Comparison of ENCODE assay signal across 1 cellular context in genomic region chr1:202348509-202349262, GRCh38.
A peak's percentile ranks its signal among the peaks of the same experiment; 100 is the strongest.
TF ChIP-seq lines count a peak whose summit lies in the region.

TSS of gene PPP1R12B (plus strand) at chr1:202348699. CDS start at chr1:202348852, 153 bp downstream.

TF ChIP-seq in GM12878, 131 proteins besides CTCF, POLR2A, EP300 and RAD21 (continued from another document and continues in another):
- no peak for TF ChIP-seq STAT3 (IDR thresholded peaks at IDR 0.05; ENCODE audit: low read depth, low read length)
- no peak; a peak in 1 of 4 replicates for TF ChIP-seq IKZF2 (IDR thresholded peaks at IDR 0.05)
- no peak; the same call in 1 of the 2 replicates for TF ChIP-seq ZNF207 (IDR thresholded peaks at IDR 0.05; ENCODE audit: borderline replicate concordance)
- TF ChIP-seq ASH2L (IDR thresholded peaks at IDR 0.05; ENCODE audit: borderline replicate concordance, low read depth) = no peak
- peak in 1 of 2 experiments; percentile 57; a peak in 1 of 3 replicates for TF ChIP-seq EGR1 (IDR thresholded peaks at IDR 0.05; ENCODE audit: borderline replicate concordance in 1 of 2, low read depth in 2 of 2, low read length in 2 of 2)
- TF ChIP-seq ZSCAN29 (IDR thresholded peaks at IDR 0.05) = no peak
- no peak for TF ChIP-seq SMAD5 (IDR thresholded peaks at IDR 0.05; ENCODE audit: low read depth)
- TF ChIP-seq SRF (IDR thresholded peaks at IDR 0.05; ENCODE audit: low read depth in 2 of 2, low read length in 2 of 2) = peak in 1 of 2 experiments; percentile 71; a peak in 1 of 4 replicates
- no peak for TF ChIP-seq IRF3 (IDR thresholded peaks at IDR 0.05)
- TF ChIP-seq TARDBP (IDR thresholded peaks at IDR 0.05; ENCODE audit: borderline replicate concordance) = peak; percentile 92
- no peak for TF ChIP-seq CBX5 (IDR thresholded peaks at IDR 0.05; ENCODE audit: low read depth)
- no peak; the same call in 1 of the 2 replicates for TF ChIP-seq PKNOX1 (IDR thresholded peaks at IDR 0.05)
- no peak for TF ChIP-seq STAT1 (conservative IDR thresholded peaks at IDR 0.05)
- no peak for TF ChIP-seq ELK1 (IDR thresholded peaks at IDR 0.05; ENCODE audit: low read depth, low read length)
- TF ChIP-seq MTA2 (IDR thresholded peaks at IDR 0.05; ENCODE audit: low read depth) = peak; percentile 83; the same call in 1 of the 2 replicates
- no peak for TF ChIP-seq E2F8 (IDR thresholded peaks at IDR 0.05; ENCODE audit: low read depth, partially characterized antibody)
- TF ChIP-seq IKZF1 (conservative IDR thresholded peaks at IDR 0.05) = peak; percentile 100
- TF ChIP-seq EZH2 (IDR thresholded peaks at IDR 0.05; ENCODE audit: borderline replicate concordance, control insufficient read depth, low read depth, low read length) = no peak
- TF ChIP-seq CUX1 (IDR thresholded peaks at IDR 0.05; ENCODE audit: insufficient replicate concordance, low read depth, low read length) = no peak
- no peak for TF ChIP-seq KDM1A (IDR thresholded peaks at IDR 0.05; ENCODE audit: borderline replicate concordance)
- no peak for TF ChIP-seq ZNF622 (IDR thresholded peaks at IDR 0.05)
- TF ChIP-seq NKRF (conservative IDR thresholded peaks at IDR 0.05) = peak; percentile 88
- TF ChIP-seq HDGF (IDR thresholded peaks at IDR 0.05) = no peak
- TF ChIP-seq NR2C1 (IDR thresholded peaks at IDR 0.05) = peak; percentile 98
- TF ChIP-seq GABPA (IDR thresholded peaks at IDR 0.05; ENCODE audit: low read depth) = no peak; the same call in 1 of the 2 replicates
- TF ChIP-seq MYC (IDR thresholded peaks at IDR 0.05; ENCODE audit: insufficient read depth, insufficient read length, insufficient replicate concordance, low read length, severe bottlenecking) = no peak
- no peak for TF ChIP-seq ZNF274 (IDR thresholded peaks at IDR 0.05; ENCODE audit: insufficient read depth, insufficient read length)
- TF ChIP-seq MYB (IDR thresholded peaks at IDR 0.05; ENCODE audit: borderline replicate concordance, low read depth, low read length) = no peak
- TF ChIP-seq ZNF24 (IDR thresholded peaks at IDR 0.05) = no peak
- no peak for TF ChIP-seq SUZ12 (IDR thresholded peaks at IDR 0.05; ENCODE audit: unreplicated experiment)
- TF ChIP-seq NFXL1 (IDR thresholded peaks at IDR 0.05; ENCODE audit: borderline replicate concordance) = no peak
- TF ChIP-seq KAT2A (conservative IDR thresholded peaks at IDR 0.05; ENCODE audit: control insufficient read depth, low read depth, low read length) = no peak
- TF ChIP-seq ZZZ3 (IDR thresholded peaks at IDR 0.05; ENCODE audit: control insufficient read depth, insufficient read length, low read depth) = no peak
- peak; percentile 98 for TF ChIP-seq HCFC1 (IDR thresholded peaks at IDR 0.05; ENCODE audit: low read length)
- TF ChIP-seq HDAC2 (IDR thresholded peaks at IDR 0.05) = no peak
- peak; percentile 85 to 88 for TF ChIP-seq BHLHE40 (IDR thresholded peaks at IDR 0.05; ENCODE audit: borderline replicate concordance in 1 of 2, low read depth in 2 of 2, low read length in 1 of 2)
- no peak for TF ChIP-seq BCL11A (IDR thresholded peaks at IDR 0.05; ENCODE audit: low read depth, low read length)
- no peak for TF ChIP-seq MTA3 (IDR thresholded peaks at IDR 0.05; ENCODE audit: borderline replicate concordance, low read length)
- TF ChIP-seq HSF1 (IDR thresholded peaks at IDR 0.05; ENCODE audit: low read depth, low read length) = no peak
- no peak for TF ChIP-seq RCOR1 (conservative IDR thresholded peaks at IDR 0.05; ENCODE audit: low read depth, low read length)
- peak; percentile 90 for TF ChIP-seq RAD51 (IDR thresholded peaks at IDR 0.05)
- no peak for TF ChIP-seq JUNB (IDR thresholded peaks at IDR 0.05)
- TF ChIP-seq PRDM15 (CRISPR knock-in tag; IDR thresholded peaks at IDR 0.05) = no peak
- TF ChIP-seq TBL1XR1 (IDR thresholded peaks at IDR 0.05; ENCODE audit: low read depth, low read length) = no peak
- no peak for TF ChIP-seq PBX3 (IDR thresholded peaks at IDR 0.05; ENCODE audit: insufficient replicate concordance, low read depth, low read length)
